22 cellular contexts compared by ENCODE assay signal in the genomic region with DNA sequence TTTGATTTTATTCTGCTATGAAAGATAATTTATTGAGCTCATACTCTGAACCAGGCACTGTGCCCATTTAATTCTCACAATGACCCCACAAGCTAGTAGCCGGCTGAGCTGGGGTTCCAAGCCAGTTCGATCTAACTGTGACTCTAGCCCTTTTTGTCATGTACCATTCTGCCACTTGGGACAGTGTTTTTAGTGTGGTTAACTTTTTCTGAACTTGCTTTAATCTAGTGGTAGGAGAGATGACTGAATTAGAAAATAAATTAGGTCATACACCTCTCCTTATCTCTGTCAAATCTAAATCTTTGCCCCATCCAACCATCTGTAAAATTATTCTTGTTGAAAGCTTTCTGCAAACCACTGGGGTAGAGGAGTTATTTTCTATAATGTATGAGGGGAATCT.
"Had no signal": no experiment of that assay in that cellular context is flagged by ENCODE, and none has a peak within 500 bp of the region (broad histone marks: within the 10 kb centered on the region; RNA-seq: fewer than 3 reads in every experiment).

No MANE protein-coding gene starts in this region.

- H3K9ac ChIP-seq: SK-N-SH had no signal

- H3K9me3 Mint-ChIP-seq: activated naive CD4-positive, alpha-beta T cell treated with anti-CD3 and anti-CD28 coated beads, Interleukin-2, amount 10 ng/mL, durations not matched to agents 7 days and 5 days; activated T-cell treated with anti-CD3 and anti-CD28 coated beads, Interleukin-2, amount 50 U/mL, for 24 hours; natural killer cell; stimulated activated memory B cell treated with anti-CD40 and anti-IgM and Interleukin-4, amounts not matched to agents 10 μg/mL and 1 μg/mL and 100 μg/mL, for 72 hours had no signal

- ATAC-seq: body of pancreas; foreskin keratinocyte; left lobe of liver; natural killer cell; stimulated activated memory B cell treated with anti-CD40 and anti-IgM and Interleukin-4, amounts not matched to agents 10 μg/mL and 1 μg/mL and 100 μg/mL, for 72 hours had no signal

- H3K4me3 Mint-ChIP-seq: activated naive CD4-positive, alpha-beta T cell treated with anti-CD3 and anti-CD28 coated beads, Interleukin-2, amount 10 ng/mL, durations not matched to agents 7 days and 5 days; activated T-cell treated with anti-CD3 and anti-CD28 coated beads, Interleukin-2, amount 50 U/mL, for 24 hours; natural killer cell; stimulated activated memory B cell treated with anti-CD40 and anti-IgM and Interleukin-4, amounts not matched to agents 10 μg/mL and 1 μg/mL and 100 μg/mL, for 72 hours had no signal

- H3K36me3 ChIP-seq: prostate gland, WERI-Rb-1 had no signal

- H3K27me3 ChIP-seq: body of pancreas, foreskin keratinocyte, right atrium auricular region had no signal

- H3K4me3 ChIP-seq: body of pancreas, lung, prostate gland, right atrium auricular region, stomach had no signal

- H3K27ac ChIP-seq: body of pancreas, foreskin keratinocyte, prostate gland, right atrium auricular region, WERI-Rb-1 had no signal

- H3K27ac Mint-ChIP-seq: activated naive CD4-positive, alpha-beta T cell treated with anti-CD3 and anti-CD28 coated beads, Interleukin-2, amount 10 ng/mL, durations not matched to agents 7 days and 5 days; activated T-cell treated with anti-CD3 and anti-CD28 coated beads, Interleukin-2, amount 50 U/mL, for 24 hours; natural killer cell; stimulated activated memory B cell treated with anti-CD40 and anti-IgM and Interleukin-4, amounts not matched to agents 10 μg/mL and 1 μg/mL and 100 μg/mL, for 72 hours had no signal

- H3K9me3 ChIP-seq: body of pancreas, prostate gland, right atrium auricular region, SK-N-SH, stomach had no signal

- H3K4me2 ChIP-seq: SK-N-SH had no signal

- H3K4me1 ChIP-seq: prostate gland had no signal

- H3K36me3 Mint-ChIP-seq: natural killer cell had no signal

- DNase-seq: activated CD4-positive, CD25-positive, alpha-beta regulatory T cell treated with anti-CD3 and anti-CD28 coated beads, Interleukin-2, amount 50 U/mL, for 72 hours; activated effector memory CD4-positive, alpha-beta T cell treated with Interleukin-2 at 50 U/mL for 16 hours; activated naive CD4-positive, alpha-beta T cell treated with anti-CD3 and anti-CD28 coated beads, Interleukin-2, amount 10 ng/mL, durations not matched to agents 7 days and 5 days; activated T-cell treated with anti-CD3 and anti-CD28 coated beads, Interleukin-2, amount 50 U/mL, for 24 hours; amygdala; body of pancreas; caudate nucleus; dermis blood vessel endothelial cell; effector CD8-positive, alpha-beta T cell; erythroblast; foreskin keratinocyte; natural killer cell; SK-N-SH; stimulated activated CD4-positive, alpha-beta T cell treated with anti-CD3 and anti-CD28 coated beads, Interleukin-12 subunit alpha, Interleukin-12 subunit beta, amount 100 ng/mL, for 4 hours; stomach; trophoblast cell; WERI-Rb-1 had no signal
